ENCODE assay signal across 13 cellular contexts in genomic region chr1:94298861-94299260, GRCh38.
DNase-seq lines count a peak whose midpoint lies in the region; ATAC-seq, FAIRE-seq and TF ChIP-seq lines count a peak whose summit lies in the region.
"Had no signal": no experiment of that assay in that cellular context is flagged by ENCODE, and none has a peak within 500 bp of the region (broad histone marks: within the 10 kb centered on the region; RNA-seq: fewer than 3 reads in every experiment).

No MANE protein-coding gene starts in this region.

- peaks cover 9% of the 10 kb centered on the region; the same call in 1 of the 2 replicates for H3K4me1 ChIP-seq in Panc1 (ENCODE audit: control insufficient read depth, insufficient read depth, low read length)
- H3K4me1 ChIP-seq in endothelial cell of umbilical vein (ENCODE audit: control insufficient read depth, extremely low read depth, insufficient read depth, low read length), result peaks cover 71% of the 10 kb centered on the region
- H3K4me1 ChIP-seq in left lung, result peaks cover 20 to 74% of the 10 kb centered on the region in 2 donors
- peaks cover 0 to 41% (median 25%) of the 10 kb centered on the region in 4 donors for H3K4me1 ChIP-seq in tibial artery

- no peaks in the 10 kb centered on the region for H3K27me3 ChIP-seq in Panc1 (ENCODE audit: control insufficient read depth, insufficient read depth, low read length)
- H3K27me3 ChIP-seq in endothelial cell of umbilical vein (ENCODE audit: control insufficient read depth in 2 of 2, insufficient read depth in 2 of 2, low read length in 2 of 2), result no peaks in the 10 kb centered on the region
- no peaks in the 10 kb centered on the region for H3K27me3 ChIP-seq in left lung
- no peaks in the 10 kb centered on the region for H3K27me3 ChIP-seq in tibial artery

- intact Hi-C loops in Panc1 (cut with micrococcal nuclease; ENCODE audit: unreplicated experiment) (no loop called here), endothelial cell of umbilical vein (cut with micrococcal nuclease) (no loop called here), left lung (cut with DNase I) (no loop called here), tibial artery (cut with DNase I; ENCODE audit: low total_unique reads) (no loop called here)

- ATAC-seq in Panc1, result no peak
- ATAC-seq in left lung, result peak; percentile 16
- ATAC-seq: stimulated activated effector memory CD8-positive, alpha-beta T cell treated with anti-CD3 and anti-CD28 coated beads, Interleukin-12 subunit alpha, Interleukin-12 subunit beta, amount 100 ng/mL, for 72 hours had no signal

- H3K9me3 ChIP-seq in Panc1 (ENCODE audit: control insufficient read depth, insufficient read depth, low read depth, low read length), result no peaks in the 10 kb centered on the region
- H3K9me3 ChIP-seq in endothelial cell of umbilical vein (replicated peaks; ENCODE audit: control insufficient read depth, insufficient read depth, low read length), result no peaks in the 10 kb centered on the region
- no peaks in the 10 kb centered on the region for H3K9me3 ChIP-seq in left lung
- no peaks in the 10 kb centered on the region for H3K9me3 ChIP-seq in tibial artery

- H3K9ac ChIP-seq in endothelial cell of umbilical vein (replicated peaks; ENCODE audit: extremely low read depth, insufficient read depth, low read length), result peak overlapping the region; percentile 39

- POLR2A ChIA-PET in Panc1 (lab: Charles Lee), result interaction anchor here (0.6 kb wide), 1 partner anchor 52 kb away, joined by 4 read pairs; no protein-coding TSS in a partner anchor
- POLR2A ChIA-PET in endothelial cell of umbilical vein (lab: Charles Lee), result interaction anchor here (0.7 to 2.5 kb wide), 4 partner anchors 19 to 61 kb away, joined by 3 to 23 read pairs (median 4); partner anchors contain the start of gene ARHGAP29

- BruUV-seq in Panc1 (replicated peaks; lab: Mats Ljungman, UMichigan) (no TSS peak), endothelial cell of umbilical vein (replicated peaks; lab: Mats Ljungman, UMichigan) (no TSS peak)

- in situ Hi-C loops in Panc1 (cut with HindIII; ENCODE audit: low pct_unique_long_range_greater_than_20kb, low sequenced_read_pairs), result no loop called here

- TF ChIP-seq CTCF in Panc1 (IDR thresholded peaks at IDR 0.05) (no peak), endothelial cell of umbilical vein (IDR thresholded peaks at IDR 0.05; ENCODE audit: extremely low read depth in 1 of 2, insufficient read depth in 1 of 2, low read depth in 1 of 2, low read length in 2 of 2) (no peak), left lung (IDR thresholded peaks at IDR 0.05) (no peak), tibial artery (IDR thresholded peaks at IDR 0.05) (no peak)

- H3K4me3 ChIP-seq in Panc1 (ENCODE audit: low read depth in 2 of 2, low read length in 2 of 2), result no peak overlapping the region
- H3K4me3 ChIP-seq in endothelial cell of umbilical vein (replicated peaks in 1 of 3; ENCODE audit: insufficient read depth in 1 of 3, low read depth in 1 of 3, low read length in 3 of 3), result no peak overlapping the region
- H3K4me3 ChIP-seq in left lung, result no peak overlapping the region
- no peak overlapping the region for H3K4me3 ChIP-seq in tibial artery

- H3K9me1 ChIP-seq in endothelial cell of umbilical vein (replicated peaks; ENCODE audit: control insufficient read depth, extremely low read depth, insufficient read depth, low read length), result no peaks in the 10 kb centered on the region

- no peaks in the 10 kb centered on the region for H4K20me1 ChIP-seq in endothelial cell of umbilical vein (replicated peaks; ENCODE audit: control insufficient read depth, extremely low read depth, insufficient read depth, low read length)

- H2AFZ ChIP-seq in endothelial cell of umbilical vein (ENCODE audit: low read depth, low read length), result no peak overlapping the region

- dilution Hi-C loops in endothelial cell of umbilical vein (cut with MboI; ENCODE audit: extremely low pct_ligation_motif_present, low sequenced_read_pairs), result no loop called here

- peak; percentile 25 for TF ChIP-seq POLR2A in endothelial cell of umbilical vein (IDR thresholded peaks at IDR 0.05; ENCODE audit: low read depth, low read length)

- CTCF ChIA-PET in Panc1 (lab: Charles Lee), result no interaction called here
- CTCF ChIA-PET in endothelial cell of umbilical vein (lab: Charles Lee), result interaction anchor here (1.0 to 5.7 kb wide), 14 partner anchors 9 to 265 kb away, joined by 3 to 44 read pairs (median 5); partner anchors contain the start of gene ARHGAP29

- no peak for DNase-seq in Panc1 (ENCODE audit: low read depth, low spot score)
- DNase-seq in endothelial cell of umbilical vein (ENCODE audit: low read depth, low spot score), result peak; percentile 74
- no peak for DNase-seq in left lung
- DNase-seq in tibial artery, result peak in 1 of 2 donors; percentile 49
- DNase-seq in hepatic stellate cell (ENCODE audit: low spot score), result no peak
- DNase-seq in activated CD4-positive, alpha-beta T cell treated with anti-CD3 and anti-CD28 coated beads, Interleukin-2, amount 50 U/mL, for 4 hours, result no peak
- no peak for DNase-seq in EL
- DNase-seq: activated B cell treated with CpG ODN at 0.5 μM for 24 hours; activated T-cell treated with anti-CD3 and anti-CD28 coated beads, Interleukin-2, amount 50 U/mL, for 1 hour; CD8-positive, alpha-beta memory T cell; NCI-H226 had no signal

- peak overlapping the region; percentile 70 for H3K4me2 ChIP-seq in endothelial cell of umbilical vein (ENCODE audit: insufficient read depth, low read length)

- H3K79me2 ChIP-seq in endothelial cell of umbilical vein (ENCODE audit: control insufficient read depth, insufficient read depth, low read length), result no peaks in the 10 kb centered on the region

- H3K36me3 ChIP-seq in Panc1 (ENCODE audit: control insufficient read depth, insufficient read depth, low read length), result no peaks in the 10 kb centered on the region
- no peaks in the 10 kb centered on the region for H3K36me3 ChIP-seq in endothelial cell of umbilical vein (ENCODE audit: control insufficient read depth in 2 of 2, extremely low read depth in 1 of 2, insufficient read depth in 2 of 2, low read length in 2 of 2)
- H3K36me3 ChIP-seq in left lung, result no peaks in the 10 kb centered on the region
- H3K36me3 ChIP-seq in tibial artery, result no peaks in the 10 kb centered on the region

- FAIRE-seq in endothelial cell of umbilical vein (lab: Jason Lieb, UNC), result peak; percentile 47
- FAIRE-seq: astrocyte had no signal

- peak overlapping the region; percentile 48; the same call in 1 of the 2 replicates for H3K27ac ChIP-seq in Panc1 (ENCODE audit: low read length)
- H3K27ac ChIP-seq in endothelial cell of umbilical vein (ENCODE audit: insufficient read depth, low read depth, low read length), result peak overlapping the region; percentile 70
- H3K27ac ChIP-seq in left lung, result peak overlapping the region; percentile 60 to 79
- H3K27ac ChIP-seq in tibial artery, result peak overlapping the region; percentile 59 to 70

TF ChIP-seq in endothelial cell of umbilical vein, 7 proteins besides CTCF, POLR2A, EP300 and RAD21:
- no peak for TF ChIP-seq MAX (IDR thresholded peaks at IDR 0.05; ENCODE audit: insufficient read depth, insufficient read length)
- TF ChIP-seq EZH2 (IDR thresholded peaks at IDR 0.05; ENCODE audit: borderline replicate concordance, low read depth, low read length, severe bottlenecking), result no peak
- TF ChIP-seq JUN (IDR thresholded peaks at IDR 0.05; ENCODE audit: borderline replicate concordance, insufficient read depth, insufficient read length, low read depth), result peak; percentile 5
- TF ChIP-seq POLR2AphosphoS5 (IDR thresholded peaks at IDR 0.05; ENCODE audit: insufficient read depth, low read depth, low read length), result peak; percentile 57
- no peak for TF ChIP-seq MYC (IDR thresholded peaks at IDR 0.05; ENCODE audit: low read depth, low read length)
- TF ChIP-seq FOS (IDR thresholded peaks at IDR 0.05; ENCODE audit: borderline replicate concordance, insufficient read depth, low read length), result no peak
- TF ChIP-seq GATA2 (IDR thresholded peaks at IDR 0.05; ENCODE audit: insufficient read depth, insufficient read length, low read depth, low read length), result peak; percentile 48
